ENCODE assay signal across 8 cellular contexts in genomic region chr1:42924249-42925131, GRCh38. TPM values are rescaled to one million over a fixed set of nuclear protein-coding genes. Genes with fewer than 3 reads are reported as not detected.
A peak's percentile ranks its signal among the peaks of the same experiment; 100 is the strongest.
DNase-seq lines count a peak whose midpoint lies in the region; ATAC-seq and TF ChIP-seq lines count a peak whose summit lies in the region.

No MANE protein-coding gene starts in this region.

- H3K4me3 ChIP-seq in NT2/D1 (ENCODE audit: insufficient read length, low read depth) (peak overlapping the region; percentile 69), mononuclear cell (ENCODE audit: low read length) (peak overlapping the region; percentile 76)

- H3K27me3 Mint-ChIP-seq in Calu3 (ENCODE audit: unreplicated experiment): no peaks in the 10 kb centered on the region

- peaks cover 66% of the 10 kb centered on the region for H3K36me3 Mint-ChIP-seq in Calu3 (ENCODE audit: insufficient read depth, unreplicated experiment)

- H3K4me1 Mint-ChIP-seq in Calu3 (ENCODE audit: low read depth, unreplicated experiment): peaks cover 29% of the 10 kb centered on the region

- H3K4me1 ChIP-seq in NT2/D1 (ENCODE audit: insufficient read depth, insufficient read length): peaks cover 8% of the 10 kb centered on the region
- H3K4me1 ChIP-seq in mononuclear cell (ENCODE audit: insufficient read depth, low read length): peaks cover 17% of the 10 kb centered on the region

- H3K27ac Mint-ChIP-seq in Calu3 (ENCODE audit: unreplicated experiment): peak overlapping the region; percentile 82

- TF ChIP-seq CTCF in Calu3 (IDR thresholded peaks at IDR 0.05; ENCODE audit: unreplicated experiment): no peak

- H3K9ac ChIP-seq in NT2/D1 (ENCODE audit: insufficient read length, low read depth): peak overlapping the region; percentile 89

- intact Hi-C loops in Calu3 (cut with micrococcal nuclease; ENCODE audit: unreplicated experiment): loop anchor here (5.0 kb wide), 1 partner anchor 33 kb away; the partner anchor contains the start of gene SLC2A1

- peaks cover 43% of the 10 kb centered on the region for H3K36me3 ChIP-seq in NT2/D1 (ENCODE audit: insufficient read depth, insufficient read length, low read length)

- H3K9me3 ChIP-seq in NT2/D1 (ENCODE audit: insufficient read depth, low read length) (no peaks in the 10 kb centered on the region), mononuclear cell (ENCODE audit: low read depth, low read length) (no peaks in the 10 kb centered on the region)

- no peaks in the 10 kb centered on the region for H3K9me3 Mint-ChIP-seq in Calu3 (ENCODE audit: low read depth, unreplicated experiment)

- BruUV-seq in Calu3 (replicated peaks; lab: Mats Ljungman, UMichigan): no TSS peak

- ATAC-seq in GM21367 (IDR thresholded peaks at IDR 0.05; ENCODE audit: unreplicated experiment): peak; percentile 82

- H3K27me3 ChIP-seq in NT2/D1 (ENCODE audit: insufficient read depth, insufficient read length) (no peaks in the 10 kb centered on the region), mononuclear cell (ENCODE audit: insufficient read depth, low read length) (no peaks in the 10 kb centered on the region)

- peak overlapping the region; percentile 61 for H3K4me3 Mint-ChIP-seq in Calu3 (ENCODE audit: low read depth, unreplicated experiment)

- CTCF ChIA-PET in Calu3 (lab: Charles Lee): interaction anchor here (0.5 to 2.8 kb wide), 5 partner anchors 13 to 149 kb away, joined by 3 to 19 read pairs (median 4); no protein-coding TSS in a partner anchor

- peak; percentile 96 for DNase-seq in Calu3
- peak in 75 of 76 experiments; percentile 72 to 96 (median 92) for DNase-seq in HUDEP-2 (lab: John Stamatoyannopoulos, UW; ENCODE audit: unreplicated experiment in 76 of 76)
- DNase-seq in NT2/D1 (ENCODE audit: low read depth, low spot score): peak; percentile 98
- DNase-seq in activated T-cell treated with anti-CD3 and anti-CD28 coated beads for 1 hour (ENCODE audit: low read depth): peak; percentile 88
- peak; percentile 95 for DNase-seq in epidermal melanocyte (ENCODE audit: insufficient read length, low spot score)
- DNase-seq in stimulated activated CD8-positive, alpha-beta memory T cell treated with anti-CD3 and anti-CD28 coated beads, Interleukin-4, amount 100 ng/mL, for 24 hours (ENCODE audit: low read depth): peak; percentile 88

RNA-seq across cellular contexts. Expression of gene SLC2A1, which starts 34.2 kb away (rescaled TPM):
- total RNA-seq in Calu3 (2022) (163 and 183 TPM in 2 replicates), mononuclear cell (49.7 TPM)

Comparison
In these comparisons a context has a peak if more than half of its experiments do, and no peak if none do; other contexts are left out.
1. Peak in every context shown above with its lines: DNase-seq, ATAC-seq and H3K4me3 ChIP-seq.